12 cellular contexts compared by ENCODE assay signal in the genomic region with DNA sequence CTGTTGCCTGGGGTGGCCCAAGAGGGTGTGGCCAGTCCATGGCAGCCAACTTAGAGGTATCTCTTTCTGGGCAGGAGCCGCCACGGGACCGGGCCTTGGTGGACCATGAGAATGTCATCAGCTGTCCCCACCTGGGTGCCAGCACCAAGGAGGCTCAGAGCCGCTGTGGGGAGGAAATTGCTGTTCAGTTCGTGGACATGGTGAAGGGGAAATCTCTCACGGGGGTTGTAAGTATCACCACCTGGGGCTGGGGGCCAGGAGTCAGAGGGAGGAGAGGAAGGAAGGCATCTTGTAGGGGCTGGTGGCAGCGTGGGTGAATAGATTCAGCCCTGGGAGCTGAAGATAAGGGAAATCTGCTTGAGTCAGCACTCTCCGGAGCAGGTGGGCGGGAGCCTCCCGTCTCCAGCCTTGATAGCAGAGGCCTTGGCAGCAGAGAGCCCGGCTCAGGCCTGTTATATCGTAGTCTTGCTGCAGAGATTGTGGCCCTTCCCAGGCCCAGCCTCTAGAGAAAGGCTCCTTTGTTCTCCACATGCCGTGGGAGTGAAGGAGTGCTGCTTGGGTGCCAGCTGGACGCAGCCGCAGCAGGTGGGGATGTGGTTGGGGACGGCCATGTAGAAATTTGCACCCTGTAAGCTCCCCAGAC. TPM values are rescaled to one million over a fixed set of nuclear protein-coding genes. Genes with fewer than 3 reads are reported as not detected.
DNase-seq lines count a peak whose midpoint lies in the region; ATAC-seq and TF ChIP-seq lines count a peak whose summit lies in the region.
"Had no signal": no experiment of that assay in that cellular context is flagged by ENCODE, and none has a peak within 500 bp of the region (broad histone marks: within the 10 kb centered on the region; RNA-seq: fewer than 3 reads in every experiment).

No MANE protein-coding gene starts in this region.

- peak; percentile 8 for DNase-seq in DMS79 treated with DMSO at 0.1 percent for 48 hours (lab: John Stamatoyannopoulos, UW)
- no peak for DNase-seq in DMS79 (lab: John Stamatoyannopoulos, UW)
- DNase-seq in left kidney (ENCODE audit: low read depth, low spot score), result peak; percentile 56
- peak; percentile 78 for DNase-seq in superior temporal gyrus (ENCODE audit: extremely low spot score)
- DNase-seq in SIG-M5 treated with dmso at 0.1 percent for 504 hours (lab: John Stamatoyannopoulos, UW; ENCODE audit: unreplicated experiment), result no peak
- DNase-seq: 8988T; activated CD4-positive, alpha-beta T cell treated with anti-CD3 and anti-CD28 coated beads for 1 hour; NCI-H1417 treated with DMSO at 0.1 percent for 48 hours; stimulated activated naive CD8-positive, alpha-beta T cell treated with anti-CD3 and anti-CD28 coated beads, Interleukin-15, amount 100 ng/mL, for 72 hours had no signal

- H3K4me3 Mint-ChIP-seq in brain, result no peak overlapping the region
- H3K4me3 Mint-ChIP-seq: stimulated activated naive CD8-positive, alpha-beta T cell treated with anti-CD3 and anti-CD28 coated beads, Interleukin-15, amount 100 ng/mL, for 72 hours had no signal

- H3K9me3 Mint-ChIP-seq in brain, result no peaks in the 10 kb centered on the region
- H3K9me3 Mint-ChIP-seq: stimulated activated naive CD8-positive, alpha-beta T cell treated with anti-CD3 and anti-CD28 coated beads, Interleukin-15, amount 100 ng/mL, for 72 hours had no signal

- H3K27me3 Mint-ChIP-seq in brain, result no peaks in the 10 kb centered on the region
- H3K27me3 Mint-ChIP-seq: stimulated activated naive CD8-positive, alpha-beta T cell treated with anti-CD3 and anti-CD28 coated beads, Interleukin-15, amount 100 ng/mL, for 72 hours had no signal

- peaks cover 59% of the 10 kb centered on the region for H3K36me3 Mint-ChIP-seq in brain

- H3K4me1 Mint-ChIP-seq in brain, result peaks cover 20% of the 10 kb centered on the region

- no peak for TF ChIP-seq CTCF in brain (conservative IDR thresholded peaks at IDR 0.05)

- ATAC-seq in GM19463 (IDR thresholded peaks at IDR 0.05; ENCODE audit: unreplicated experiment), result no peak
- ATAC-seq in HG03439 (IDR thresholded peaks at IDR 0.05; ENCODE audit: unreplicated experiment), result no peak
- ATAC-seq: stimulated activated naive CD8-positive, alpha-beta T cell treated with anti-CD3 and anti-CD28 coated beads, Interleukin-15, amount 100 ng/mL, for 72 hours had no signal

- H3K27ac Mint-ChIP-seq in brain, result peak overlapping the region; percentile 55 to 90 (median 74)

RNA-seq across cellular contexts. Expression of a gene that starts 25.4 kb away (rescaled TPM):
- polyA plus RNA-seq in brain (ENCODE audit: insufficient read depth, low read depth, low replicate concordance), result 363 TPM

RNA-seq across cellular contexts. Expression of a gene that starts 31.5 kb away (rescaled TPM):
- not detected for polyA plus RNA-seq in brain (ENCODE audit: insufficient read depth, low read depth, low replicate concordance)

Comparison
In these comparisons a context has a peak if more than half of its experiments do, and no peak if none do; other contexts are left out.
1. DNase-seq: peak in DMS79 treated with DMSO at 0.1 percent for 48 hours (single experiment), left kidney (single experiment) and superior temporal gyrus (single experiment); none in DMS79 (single experiment) and SIG-M5 treated with dmso at 0.1 percent for 504 hours (single experiment).